8 cellular contexts compared by ENCODE assay signal in the genomic region with DNA sequence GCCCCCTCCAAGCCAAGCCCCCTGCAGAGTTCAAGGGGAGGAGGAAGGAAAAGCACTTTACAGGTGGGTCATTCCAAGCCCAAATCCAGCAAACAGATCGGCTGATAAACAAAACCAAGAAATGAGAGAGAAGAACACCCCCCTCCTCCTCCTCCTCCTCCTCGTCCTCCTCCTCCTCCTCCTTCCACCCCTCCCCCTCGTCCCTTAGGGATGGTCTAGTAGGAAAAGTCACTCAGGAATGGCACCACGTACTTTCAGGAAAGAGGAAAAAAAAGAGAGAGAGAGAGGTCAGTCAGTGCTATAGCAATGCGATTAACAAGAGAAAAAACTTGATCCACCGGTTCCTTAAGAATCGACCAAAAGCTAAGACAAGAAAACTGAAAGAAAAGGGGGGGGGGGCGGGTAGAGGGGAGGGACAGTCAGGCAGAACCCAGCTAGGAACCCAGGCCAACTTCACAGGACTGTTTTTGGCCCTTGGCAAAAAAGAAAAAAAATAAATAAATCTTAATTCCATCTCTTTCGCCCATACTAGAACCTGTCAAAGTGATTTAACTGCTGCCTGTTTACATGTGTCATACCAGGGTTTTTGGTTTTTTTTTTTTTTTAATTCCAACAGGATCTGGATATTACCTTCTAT. TPM values are rescaled to one million over a fixed set of nuclear protein-coding genes. Genes with fewer than 3 reads are reported as not detected.
DNase-seq lines count a peak whose midpoint lies in the region; ATAC-seq and TF ChIP-seq lines count a peak whose summit lies in the region.

No MANE protein-coding gene starts in this region.

- H3K4me1 ChIP-seq in A673 (ENCODE audit: insufficient read depth, low read length, poor library complexity, severe bottlenecking) (peaks cover 26% of the 10 kb centered on the region), HCT116 (ENCODE audit: control insufficient read depth in 1 of 2, insufficient read depth in 2 of 2, low read length in 2 of 2) (peaks cover 0 to 13% of the 10 kb centered on the region in 2 experiments; a peak in 3 of 4 replicates), sigmoid colon (peaks cover 0 to 31% (median 18%) of the 10 kb centered on the region in 4 donors)

- intact Hi-C loops in A673 (cut with micrococcal nuclease; ENCODE audit: unreplicated experiment): no loop called here
- intact Hi-C loops in HCT116 (cut with micrococcal nuclease): no loop called here
- intact Hi-C loops in sigmoid colon (cut with DNase I): loop anchor here (5.0 kb wide), 2 partner anchors 373 to 1662 kb away; no protein-coding TSS in a partner anchor

- peak overlapping the region; percentile 84 for H3K27ac ChIP-seq in A673 (ENCODE audit: low read depth, low read length, poor library complexity, severe bottlenecking)
- no peak overlapping the region for H3K27ac ChIP-seq in HCT116 (ENCODE audit: low read depth, low read length)
- peak overlapping the region; percentile 84 to 98 (median 96) for H3K27ac ChIP-seq in sigmoid colon

- no peaks in the 10 kb centered on the region for H3K9me3 Mint-ChIP-seq in activated naive CD8-positive, alpha-beta T cell treated with anti-CD3 and anti-CD28 coated beads, Interleukin-2, amount 10 ng/mL, durations not matched to agents 7 days and 5 days

- H3K9me2 ChIP-seq in HCT116 (ENCODE audit: insufficient read depth): no peaks in the 10 kb centered on the region

- TF ChIP-seq EP300 in sigmoid colon (IDR thresholded peaks at IDR 0.05): no peak

- peak overlapping the region; percentile 90 for H3K27ac Mint-ChIP-seq in activated naive CD8-positive, alpha-beta T cell treated with anti-CD3 and anti-CD28 coated beads, Interleukin-2, amount 10 ng/mL, durations not matched to agents 7 days and 5 days

- no peaks in the 10 kb centered on the region for H4K20me1 ChIP-seq in HCT116 (ENCODE audit: insufficient read depth)

- no peaks in the 10 kb centered on the region for H3K27me3 ChIP-seq in A673 (replicated peaks; ENCODE audit: insufficient read depth, low read depth, low read length, poor library complexity)
- no peaks in the 10 kb centered on the region for H3K27me3 ChIP-seq in HCT116 (ENCODE audit: insufficient read depth, low read length)
- H3K27me3 ChIP-seq in sigmoid colon: no peaks in the 10 kb centered on the region

- no peaks in the 10 kb centered on the region for H3K9me3 ChIP-seq in A673 (ENCODE audit: low read depth, low read length, poor library complexity, severe bottlenecking)
- H3K9me3 ChIP-seq in HCT116 (ENCODE audit: control insufficient read depth in 1 of 2, insufficient read depth in 1 of 2, low read depth in 1 of 2, low read length in 2 of 2): no peaks in the 10 kb centered on the region
- H3K9me3 ChIP-seq in sigmoid colon: no peaks in the 10 kb centered on the region

- CTCF ChIA-PET in A673 (lab: Charles Lee): no interaction called here
- CTCF ChIA-PET in HCT116 (lab: Charles Lee): no interaction called here

- no peak for TF ChIP-seq RAD21 in HCT116 (IDR thresholded peaks at IDR 0.05; ENCODE audit: low read depth)

- H3K4me1 Mint-ChIP-seq in activated naive CD8-positive, alpha-beta T cell treated with anti-CD3 and anti-CD28 coated beads, Interleukin-2, amount 10 ng/mL, durations not matched to agents 7 days and 5 days: peaks cover 39% of the 10 kb centered on the region

- BruUV-seq in A673 (replicated peaks; lab: Mats Ljungman, UMichigan) (no TSS peak), HCT116 (replicated peaks; lab: Mats Ljungman, UMichigan) (no TSS peak)

- TF ChIP-seq CTCF in A673 (conservative IDR thresholded peaks at IDR 0.05; ENCODE audit: low read depth, low read length) (no peak), HCT116 (IDR thresholded peaks at IDR 0.05 in 2 of 3, conservative IDR thresholded peaks at IDR 0.05 in 1 of 3; ENCODE audit: borderline replicate concordance in 1 of 3, insufficient read depth in 1 of 3, low read depth in 2 of 3, low read length in 2 of 3) (no peak), sigmoid colon (IDR thresholded peaks at IDR 0.05) (no peak)

- TF ChIP-seq POLR2A in HCT116 (IDR thresholded peaks at IDR 0.05; ENCODE audit: borderline replicate concordance, extremely low read depth, insufficient read depth, insufficient read length) (no peak), sigmoid colon (IDR thresholded peaks at IDR 0.05) (no peak)

- H3K4me3 Mint-ChIP-seq in activated naive CD8-positive, alpha-beta T cell treated with anti-CD3 and anti-CD28 coated beads, Interleukin-2, amount 10 ng/mL, durations not matched to agents 7 days and 5 days: peak overlapping the region; percentile 96

- H3K36me3 Mint-ChIP-seq in activated naive CD8-positive, alpha-beta T cell treated with anti-CD3 and anti-CD28 coated beads, Interleukin-2, amount 10 ng/mL, durations not matched to agents 7 days and 5 days: no peaks in the 10 kb centered on the region

- WGBS in sigmoid colon, 2 donors: 0 to 1% methylated on average over 8 to 9 of the region's 9 CpGs

- H3K79me2 ChIP-seq in HCT116 (ENCODE audit: insufficient read depth, low read length): no peaks in the 10 kb centered on the region

- peak overlapping the region; percentile 75 for H3K4me3 ChIP-seq in A673 (ENCODE audit: low read depth, low read length, poor library complexity, severe bottlenecking)
- H3K4me3 ChIP-seq in HCT116 (replicated peaks in 1 of 2; ENCODE audit: low read depth in 1 of 2, low read length in 2 of 2): peak overlapping the region; percentile 6 to 63; a peak in 2 of 4 replicates
- H3K4me3 ChIP-seq in iPS-11a (ENCODE audit: low read depth, low read length): peak overlapping the region; percentile 85
- H3K4me3 ChIP-seq in sigmoid colon: peak overlapping the region; percentile 54 to 85 (median 80)

- peaks cover 34% of the 10 kb centered on the region for H3K27me3 Mint-ChIP-seq in activated naive CD8-positive, alpha-beta T cell treated with anti-CD3 and anti-CD28 coated beads, Interleukin-2, amount 10 ng/mL, durations not matched to agents 7 days and 5 days

- peak overlapping the region; percentile 86 for H3K4me2 ChIP-seq in HCT116 (ENCODE audit: low read length)

- RAD21 ChIA-PET in HCT116 (lab: Charles Lee; ENCODE audit: low non-redundant PET in 1 of 2, low total read pairs in 2 of 2, uncharacterized antibody in 2 of 2, unreplicated experiment in 2 of 2): no interaction called here

- DNase-seq in A673 (ENCODE audit: low spot score) (peak; percentile 51), HCT116 (ENCODE audit: low read depth, low spot score) (no peak), sigmoid colon (no peak), activated gamma-delta T cell (lab: John Stamatoyannopoulos, UW) (no peak), NCI-H146 (lab: John Stamatoyannopoulos, UW) (no peak)
- no peak for DNase-seq in activated naive CD8-positive, alpha-beta T cell treated with anti-CD3 and anti-CD28 coated beads, Interleukin-2, amount 10 ng/mL, durations not matched to agents 7 days and 5 days
- no peak for DNase-seq in activated CD4-positive, alpha-beta T cell treated with anti-CD3 and anti-CD28 coated beads for 4 hours

- H2AFZ ChIP-seq in HCT116 (ENCODE audit: low read depth, low read length, poor library complexity, severe bottlenecking): peak overlapping the region; percentile 100

- H3K9ac ChIP-seq in HCT116 (ENCODE audit: low read length): no peak overlapping the region

- ATAC-seq in HCT116: no peak
- ATAC-seq in activated naive CD8-positive, alpha-beta T cell treated with anti-CD3 and anti-CD28 coated beads, Interleukin-2, amount 10 ng/mL, durations not matched to agents 7 days and 5 days (ENCODE audit: low read depth): no peak

- POLR2A ChIA-PET in A673 (lab: Charles Lee; ENCODE audit: low non-redundant PET): interaction anchor here (0.7 kb wide), 1 partner anchor 242 kb away, joined by 3 read pairs; no protein-coding TSS in a partner anchor
- POLR2A ChIA-PET in HCT116 (lab: Charles Lee): interaction anchor here (0.6 kb wide), 1 partner anchor 167 kb away, joined by 3 read pairs; no protein-coding TSS in a partner anchor
- POLR2A ChIA-PET in activated naive CD8-positive, alpha-beta T cell treated with anti-CD3 and anti-CD28 coated beads, Interleukin-2, amount 10 ng/mL, durations not matched to agents 7 days and 5 days (lab: Charles Lee): no interaction called here

- peaks cover 12% of the 10 kb centered on the region for H3K36me3 ChIP-seq in A673 (ENCODE audit: insufficient read depth, low read length, poor library complexity, severe bottlenecking)
- H3K36me3 ChIP-seq in HCT116 (ENCODE audit: control insufficient read depth in 1 of 2, insufficient read depth in 2 of 2, low read length in 2 of 2): no peaks in the 10 kb centered on the region
- H3K36me3 ChIP-seq in sigmoid colon: peaks cover 0 to 9% (median 0%) of the 10 kb centered on the region in 4 donors

TF ChIP-seq in HCT116, 20 proteins besides CTCF, POLR2A, EP300 and RAD21:
- TF ChIP-seq ZNF274 (IDR thresholded peaks at IDR 0.05; ENCODE audit: low read depth, low read length): no peak
- TF ChIP-seq ELF1 (IDR thresholded peaks at IDR 0.05; ENCODE audit: borderline replicate concordance, low read depth): no peak
- no peak for TF ChIP-seq JUND (IDR thresholded peaks at IDR 0.05)
- no peak for TF ChIP-seq EGR1 (IDR thresholded peaks at IDR 0.05; ENCODE audit: low read depth)

RNA-seq across cellular contexts. Expression of a gene that starts 1.0 kb away (rescaled TPM):
- total RNA-seq in A673 (2021): 68.6 and 69.5 TPM in 2 replicates
- total RNA-seq in HCT116 (2021; ENCODE audit: unreplicated experiment): 1.6 TPM
- 0.16 and 0.17 TPM in 2 replicates for polyA plus RNA-seq in HCT116 (2012)
- 10 to 100 TPM; 18.7 to 20.6 TPM for total RNA-seq in activated naive CD8-positive, alpha-beta T cell treated with anti-CD3 and anti-CD28 coated beads, Interleukin-2, amount 10 ng/mL, durations not matched to agents 7 days and 5 days
- total RNA-seq in sigmoid colon: 10 to 100 TPM in 2 of 4 donors, 1 to 10 TPM in 2; 5.5 to 14.9 (median 10.5) TPM
- 1 to 10 TPM in 1 of 3 donors, under 1 TPM in 2; under 0.01 to 2.7 (median 0.46) TPM for polyA plus RNA-seq in sigmoid colon

Comparison
In these comparisons a context has a peak if more than half of its experiments do, and no peak if none do; other contexts are left out.
1. H3K4me3 ChIP-seq: peak in every context shown above with its lines; median percentile 85 in iPS-11a; 80 in sigmoid colon; 75 in A673; 34 in HCT116.